In the genomic region with DNA sequence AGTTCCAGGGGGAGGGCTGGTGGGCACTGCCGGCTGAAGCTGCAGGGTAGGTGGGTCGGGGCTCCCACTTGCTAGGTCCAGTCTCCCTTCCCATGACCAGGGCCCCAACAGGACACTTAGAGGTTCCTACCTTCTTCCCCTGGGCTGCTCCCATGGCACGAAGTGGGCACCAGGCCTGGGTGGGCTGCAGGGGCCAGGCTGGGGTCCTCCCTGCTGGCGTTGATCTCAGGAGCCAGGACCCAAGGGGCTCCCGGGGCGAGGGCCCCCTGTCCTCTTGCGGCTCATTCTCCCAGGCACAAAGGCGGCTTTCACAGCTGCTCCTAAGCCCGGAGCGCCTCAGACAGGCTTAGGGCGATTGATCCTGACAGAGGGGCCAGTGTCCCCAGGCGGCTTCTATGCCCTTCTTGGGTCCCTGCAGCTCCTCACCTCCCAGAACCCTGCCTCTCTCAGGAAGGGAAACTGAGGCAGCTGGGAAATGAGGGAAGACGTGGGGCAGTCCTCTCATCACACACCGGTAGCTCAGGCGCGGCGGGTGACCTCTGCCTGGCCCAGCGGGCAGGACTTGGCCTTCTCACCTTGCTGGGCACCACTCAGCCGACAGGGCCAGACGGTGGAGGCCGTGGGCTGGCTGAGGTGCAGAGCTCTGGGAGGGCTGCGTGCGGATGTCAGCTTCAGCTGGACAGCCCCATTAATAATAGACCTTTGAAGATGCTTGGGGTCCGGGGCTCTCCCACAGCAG, we compare ENCODE assay signal across 1 cellular context.
TF ChIP-seq lines count a peak whose summit lies in the region.

No MANE protein-coding gene starts in this region.

TF ChIP-seq in GM23338, 12 proteins besides CTCF, POLR2A, EP300 and RAD21 (continued from another document):
- TF ChIP-seq ZNF462 (CRISPR knock-in tag; IDR thresholded peaks at IDR 0.05) (no peak), EZH2 (IDR thresholded peaks at IDR 0.05; ENCODE audit: low read depth, unreplicated experiment) (no peak), REST (IDR thresholded peaks at IDR 0.05; ENCODE audit: unreplicated experiment) (no peak), JUNB (IDR thresholded peaks at IDR 0.05; ENCODE audit: unreplicated experiment) (no peak), ZNF331 (CRISPR knock-in tag; IDR thresholded peaks at IDR 0.05; ENCODE audit: low read depth) (no peak)
